In the genomic region with DNA sequence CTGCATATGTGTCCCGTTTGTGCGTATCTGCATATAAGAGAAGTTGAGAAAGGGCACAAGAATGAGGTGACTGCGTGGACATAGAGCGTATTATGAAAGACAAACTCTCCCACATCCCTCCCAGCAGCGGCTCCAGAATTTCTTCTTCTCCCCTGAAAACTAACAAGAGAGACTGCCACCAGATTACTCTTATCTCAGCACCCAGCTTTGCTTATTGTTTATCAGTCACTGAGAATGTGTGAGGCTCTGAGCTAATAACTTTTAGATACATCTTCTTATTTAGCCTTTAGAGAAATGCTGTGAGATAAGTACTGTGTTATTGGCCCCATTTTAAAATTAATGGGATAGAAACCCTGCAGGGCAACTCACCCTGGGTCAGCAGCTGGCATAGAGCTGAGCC, we compare ENCODE assay signal across 10 cellular contexts. TPM values are rescaled to one million over a fixed set of nuclear protein-coding genes. Genes with fewer than 3 reads are reported as not detected.
"Had no signal": no experiment of that assay in that cellular context is flagged by ENCODE, and none has a peak within 500 bp of the region (broad histone marks: within the 10 kb centered on the region; RNA-seq: fewer than 3 reads in every experiment).

No MANE protein-coding gene starts in this region.

RNA-seq across cellular contexts. Expression of gene GYPA, which starts 20.8 kb away (rescaled TPM):
- total RNA-seq: OCI-LY7, PC-3, PC-9, Peyer's patch, Right ventricle myocardium inferior, Right ventricle myocardium superior, RPMI7951, SJSA1, SK-MEL-5 had no signal
- polyA plus RNA-seq: SK-N-SH had no signal
